In genomic region chr18:54436501-54436900, GRCh38 we compare ENCODE assay signal across 10 cellular contexts.
"Had no signal": no experiment of that assay in that cellular context is flagged by ENCODE, and none has a peak within 500 bp of the region (broad histone marks: within the 10 kb centered on the region; RNA-seq: fewer than 3 reads in every experiment).

No MANE protein-coding gene starts in this region.

- H3K9me3 ChIP-seq: HAP-1 had no signal

- H3K4me3 ChIP-seq: GM23248, GM23338, HAP-1 had no signal

- H3K4me1 ChIP-seq: HAP-1 had no signal

- DNase-seq: GM23248, GOT3, H7, H9, HCEC 1CT, HFFc6 had no signal

- H3K36me3 ChIP-seq: HAP-1 had no signal

- FAIRE-seq: H1, H54 had no signal

- H3K9ac ChIP-seq: GM23248 had no signal

- H3K27ac ChIP-seq: GM23248 had no signal

- H2AFZ ChIP-seq: GM23248, GM23338 had no signal

- H3K4me2 ChIP-seq: GM23338 had no signal
